Comparison of ENCODE assay signal across 23 cellular contexts in genomic region chr13:69856331-69856730, GRCh38.
A peak's percentile ranks its signal among the peaks of the same experiment; 100 is the strongest.
DNase-seq lines count a peak whose midpoint lies in the region; ATAC-seq and FAIRE-seq lines count a peak whose summit lies in the region.
"Had no signal": no experiment of that assay in that cellular context is flagged by ENCODE, and none has a peak within 500 bp of the region (broad histone marks: within the 10 kb centered on the region; RNA-seq: fewer than 3 reads in every experiment).

No MANE protein-coding gene starts in this region.

- ATAC-seq in GM18873 (IDR thresholded peaks at IDR 0.05; ENCODE audit: low FRiP score, unreplicated experiment) = no peak
- ATAC-seq: naive thymus-derived CD4-positive, alpha-beta T cell; Panc1; stimulated activated effector memory CD8-positive, alpha-beta T cell treated with anti-CD3 and anti-CD28 coated beads, Interleukin-12 subunit alpha, Interleukin-12 subunit beta, amount 100 ng/mL, for 72 hours had no signal

- H4K5ac ChIP-seq in mesendoderm (ENCODE audit: low read length) = no peak overlapping the region

- H3K79me2 ChIP-seq in mesendoderm (ENCODE audit: control insufficient read depth, insufficient read depth, low read length) = no peaks in the 10 kb centered on the region

- no peak overlapping the region for H2BK5ac ChIP-seq in mesendoderm (ENCODE audit: low read length)

- no peak overlapping the region for H2BK15ac ChIP-seq in mesendoderm (replicated peaks; ENCODE audit: low read depth)

- no peak overlapping the region for H2AK5ac ChIP-seq in mesendoderm (ENCODE audit: low read length)

- in situ Hi-C loops in Caki2 (cut with HindIII; ENCODE audit: low pct_unique_long_range_greater_than_20kb, low sequenced_read_pairs) = no loop called here

- no peaks in the 10 kb centered on the region for H3K4me1 ChIP-seq in mesendoderm (ENCODE audit: control insufficient read depth, low read depth, low read length)
- H3K4me1 ChIP-seq: right lobe of liver, testis had no signal

- no peaks in the 10 kb centered on the region for H3K36me3 ChIP-seq in mesendoderm (ENCODE audit: control insufficient read depth, insufficient read depth, low read length)
- H3K36me3 ChIP-seq: ovary, right lobe of liver had no signal

- no peak overlapping the region for H3K56ac ChIP-seq in mesendoderm (ENCODE audit: low read length)

- DNase-seq in Caki2 (ENCODE audit: low read depth) = peak; percentile 51
- DNase-seq in RCC 7860 (ENCODE audit: low spot score) = peak; percentile 59
- peak; percentile 22 for DNase-seq in glomerular endothelial cell (ENCODE audit: extremely low read depth, low read depth, low spot score)
- peak; percentile 86 for DNase-seq in mesendoderm
- no peak for DNase-seq in activated CD4-positive, alpha-beta T cell treated with anti-CD3 and anti-CD28 coated beads for 4 hours
- DNase-seq in NCI-H226 = no peak
- DNase-seq in NCI-H2081 treated with DMSO at 0.1 percent for 48 hours (lab: John Stamatoyannopoulos, UW) = no peak
- DNase-seq: activated naive CD4-positive, alpha-beta T cell treated with anti-CD3 and anti-CD28 coated beads, Interleukin-2, amount 50 U/mL, for 16 hours; C1 segment of cervical spinal cord; cerebellar nuclear complex; DMS 273 treated with DMSO at 0.1 percent for 48 hours; effector CD8-positive, alpha-beta T cell; head of caudate nucleus; KG1; naive thymus-derived CD4-positive, alpha-beta T cell; ovary; right lobe of liver; T-helper 9 cell; testis had no signal

- H3K4me3 ChIP-seq in mesendoderm (ENCODE audit: low read length) = no peak overlapping the region
- H3K4me3 ChIP-seq: ovary, right lobe of liver, SK-N-MC, testis had no signal

- H4K8ac ChIP-seq in mesendoderm (ENCODE audit: low read depth, low read length) = no peak overlapping the region

- H3K9ac ChIP-seq in mesendoderm (ENCODE audit: low read length) = no peak overlapping the region

- no peaks in the 10 kb centered on the region for H3K79me1 ChIP-seq in mesendoderm (ENCODE audit: low read length)

- H3K18ac ChIP-seq in mesendoderm (ENCODE audit: low read length) = no peak overlapping the region

- H3K27ac ChIP-seq in mesendoderm (ENCODE audit: low read depth, low read length) = no peak overlapping the region
- H3K27ac ChIP-seq: ovary, right lobe of liver, SK-N-MC, testis had no signal

- peak; percentile 79 for FAIRE-seq in RCC 7860 (lab: Jason Lieb, UNC)

- H3K4ac ChIP-seq in mesendoderm (ENCODE audit: low read depth, low read length) = no peak overlapping the region

- H3K27me3 ChIP-seq in mesendoderm (ENCODE audit: insufficient read depth, low read length, poor library complexity) = no peaks in the 10 kb centered on the region
- H3K27me3 ChIP-seq: ovary, right lobe of liver, testis had no signal

- no CpG with 5 or more reads among the region's 3 CpGs for WGBS in mesendoderm (ENCODE audit: extremely low coverage, insufficient coverage, low lambda C conversion rate)

- no peak overlapping the region for H3K4me2 ChIP-seq in mesendoderm (ENCODE audit: low read length)

- no peak overlapping the region for H2BK120ac ChIP-seq in mesendoderm (ENCODE audit: low read depth, low read length)

- H3K23ac ChIP-seq in mesendoderm (ENCODE audit: low read length) = no peak overlapping the region

Comparison
In these comparisons a context has a peak if more than half of its experiments do, and no peak if none do; other contexts are left out.
1. DNase-seq: peak in Caki2 (single experiment), RCC 7860 (single experiment), glomerular endothelial cell (single experiment) and mesendoderm (single experiment); none in activated CD4-positive, alpha-beta T cell treated with anti-CD3 and anti-CD28 coated beads for 4 hours (0 of 2), NCI-H226 (single experiment) and NCI-H2081 treated with DMSO at 0.1 percent for 48 hours (single experiment).